Comparison of ENCODE assay signal across 2 cellular contexts in genomic region chr22:38757464-38757757, GRCh38.
TF ChIP-seq lines count a peak whose summit lies in the region.

No MANE protein-coding gene starts in this region.

TF ChIP-seq in GM12878, 131 proteins besides CTCF, POLR2A, EP300 and RAD21:
- TF ChIP-seq SPI1 (IDR thresholded peaks at IDR 0.05; ENCODE audit: borderline replicate concordance, insufficient read depth, low read depth, low read length) (no peak), SMARCA5 (IDR thresholded peaks at IDR 0.05) (no peak), ZNF217 (IDR thresholded peaks at IDR 0.05) (no peak), JUND (IDR thresholded peaks at IDR 0.05; ENCODE audit: low read depth, low read length) (no peak), USF2 (IDR thresholded peaks at IDR 0.05; ENCODE audit: borderline replicate concordance, low read depth, low read length) (no peak), ESRRA (IDR thresholded peaks at IDR 0.05; ENCODE audit: low read length) (no peak), SMAD5 (IDR thresholded peaks at IDR 0.05; ENCODE audit: low read depth) (no peak), ZNF24 (IDR thresholded peaks at IDR 0.05) (no peak), CHD1 (IDR thresholded peaks at IDR 0.05; ENCODE audit: low read depth, low read length) (no peak)

TF ChIP-seq in neural cell, 6 proteins besides CTCF, POLR2A, EP300 and RAD21:
- no peak for TF ChIP-seq SMC3 (conservative IDR thresholded peaks at IDR 0.05; ENCODE audit: poor library complexity)
- TF ChIP-seq EZH2 (IDR thresholded peaks at IDR 0.05; ENCODE audit: borderline replicate concordance, insufficient read depth, low read length, poor library complexity, severe bottlenecking), result no peak
- no peak for TF ChIP-seq REST (IDR thresholded peaks at IDR 0.05; ENCODE audit: borderline replicate concordance)
- TF ChIP-seq MXI1 (conservative IDR thresholded peaks at IDR 0.05; ENCODE audit: poor library complexity, severe bottlenecking), result no peak
- TF ChIP-seq TAF1 (IDR thresholded peaks at IDR 0.05; ENCODE audit: low read depth), result no peak
- TF ChIP-seq POLR2AphosphoS5 (IDR thresholded peaks at IDR 0.05), result no peak
